24 cellular contexts compared by ENCODE assay signal in the genomic region with DNA sequence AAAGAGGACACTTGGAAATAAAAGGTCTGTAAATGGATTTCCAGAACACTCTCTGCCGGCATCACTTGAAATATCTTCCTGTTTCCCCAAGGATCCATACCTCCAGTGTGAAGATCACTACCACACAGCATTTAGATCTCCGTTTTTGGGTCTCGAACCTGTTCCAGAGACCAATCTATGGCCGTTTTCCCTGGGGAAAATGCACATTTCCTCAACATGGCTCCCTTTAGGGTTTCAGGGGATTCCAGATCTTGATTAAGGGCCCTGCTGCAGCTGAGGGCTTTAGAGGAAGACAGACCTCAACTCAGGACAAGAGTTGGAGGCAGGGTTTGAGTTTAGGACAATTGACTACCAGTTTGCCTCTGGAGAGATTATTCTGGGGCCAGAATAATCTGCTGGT. TPM values are rescaled to one million over a fixed set of nuclear protein-coding genes. Genes with fewer than 3 reads are reported as not detected.
DNase-seq lines count a peak whose midpoint lies in the region; ATAC-seq, FAIRE-seq and TF ChIP-seq lines count a peak whose summit lies in the region.
"Had no signal": no experiment of that assay in that cellular context is flagged by ENCODE, and none has a peak within 500 bp of the region (broad histone marks: within the 10 kb centered on the region; RNA-seq: fewer than 3 reads in every experiment).

No MANE protein-coding gene starts in this region.

- no peaks in the 10 kb centered on the region for H3K9me2 ChIP-seq in PC-9 (ENCODE audit: insufficient read depth)

- peaks cover 6% of the 10 kb centered on the region for H3K36me3 Mint-ChIP-seq in activated naive CD8-positive, alpha-beta T cell treated with anti-CD3 and anti-CD28 coated beads, Interleukin-2, amount 50 U/mL, for 24 hours (ENCODE audit: low read depth)
- no peaks in the 10 kb centered on the region for H3K36me3 Mint-ChIP-seq in activated naive CD8-positive, alpha-beta T cell treated with anti-CD3 and anti-CD28 coated beads for 36 hours

- H3K9me3 Mint-ChIP-seq in activated naive CD8-positive, alpha-beta T cell treated with anti-CD3 and anti-CD28 coated beads, Interleukin-2, amount 50 U/mL, for 24 hours: no peaks in the 10 kb centered on the region
- H3K9me3 Mint-ChIP-seq in activated naive CD8-positive, alpha-beta T cell treated with anti-CD3 and anti-CD28 coated beads for 36 hours: no peaks in the 10 kb centered on the region
- H3K9me3 Mint-ChIP-seq: activated CD8-positive, alpha-beta T cell treated with anti-CD3 and anti-CD28 coated beads for 36 hours; neural crest cell had no signal

- H3K4me1 ChIP-seq in PC-9 (replicated peaks; ENCODE audit: insufficient read depth): peaks cover 14% of the 10 kb centered on the region
- H3K4me1 ChIP-seq in left lung: peaks cover 15 to 54% of the 10 kb centered on the region in 2 donors
- peaks cover 0 to 54% (median 24%) of the 10 kb centered on the region in 4 donors for H3K4me1 ChIP-seq in stomach

- peaks cover 21% of the 10 kb centered on the region for H3K4me1 Mint-ChIP-seq in activated naive CD8-positive, alpha-beta T cell treated with anti-CD3 and anti-CD28 coated beads, Interleukin-2, amount 50 U/mL, for 24 hours
- H3K4me1 Mint-ChIP-seq in activated naive CD8-positive, alpha-beta T cell treated with anti-CD3 and anti-CD28 coated beads for 36 hours: peaks cover 13% of the 10 kb centered on the region
- H3K4me1 Mint-ChIP-seq: neural crest cell had no signal

- H3K4me2 ChIP-seq in PC-9: peak overlapping the region; percentile 72; the same call in 1 of the 2 replicates

- FAIRE-seq in RCC 7860 (lab: Jason Lieb, UNC): no peak
- FAIRE-seq: bronchial epithelial cell had no signal

- no peak overlapping the region for H3K4me3 ChIP-seq in PC-9
- H3K4me3 ChIP-seq in left lung: peak overlapping the region; percentile 62 to 73
- peak overlapping the region in 1 of 4 donors; percentile 67 for H3K4me3 ChIP-seq in stomach
- H3K4me3 ChIP-seq: HAP-1, mucosa of descending colon had no signal

- no peak overlapping the region for H3K4me3 Mint-ChIP-seq in activated naive CD8-positive, alpha-beta T cell treated with anti-CD3 and anti-CD28 coated beads, Interleukin-2, amount 50 U/mL, for 24 hours
- no peak overlapping the region for H3K4me3 Mint-ChIP-seq in activated naive CD8-positive, alpha-beta T cell treated with anti-CD3 and anti-CD28 coated beads for 36 hours
- H3K4me3 Mint-ChIP-seq: activated CD8-positive, alpha-beta T cell treated with anti-CD3 and anti-CD28 coated beads for 36 hours had no signal

- TF ChIP-seq POLR2A in stomach (IDR thresholded peaks at IDR 0.05): no peak

- 0 out of 2 replicates have a peak, but pooled peaks cover 4% of the 10 kb centered on the region for H3K36me3 ChIP-seq in PC-9 (ENCODE audit: low read depth)
- peaks cover 0 to 15% of the 10 kb centered on the region in 2 donors for H3K36me3 ChIP-seq in left lung
- no peaks in the 10 kb centered on the region for H3K36me3 ChIP-seq in stomach
- H3K36me3 ChIP-seq: HAP-1, transverse colon had no signal

- no peak overlapping the region for H2AFZ ChIP-seq in PC-9

- no peak for TF ChIP-seq CTCF in PC-9 (conservative IDR thresholded peaks at IDR 0.05)
- TF ChIP-seq CTCF in left lung (IDR thresholded peaks at IDR 0.05): no peak
- TF ChIP-seq CTCF in stomach (IDR thresholded peaks at IDR 0.05): no peak

- no peak for DNase-seq in activated naive CD8-positive, alpha-beta T cell treated with anti-CD3 and anti-CD28 coated beads, Interleukin-2, amount 50 U/mL, for 24 hours
- DNase-seq in activated naive CD8-positive, alpha-beta T cell treated with anti-CD3 and anti-CD28 coated beads for 36 hours: no peak
- DNase-seq in PC-9 (no peak), left lung (no peak), stomach (no peak), RCC 7860 (ENCODE audit: low spot score) (no peak), OCI-M1 (lab: John Stamatoyannopoulos, UW) (no peak), GM19240 (ENCODE audit: insufficient read length, low spot score) (no peak)
- DNase-seq: activated CD4-positive, CD25-positive, alpha-beta regulatory T cell; activated CD8-positive, alpha-beta T cell treated with anti-CD3 and anti-CD28 coated beads for 36 hours; amniotic stem cell; COR-L47; MM.1S; mucosa of descending colon; NCI-H1436; NCI-H2171; NCI-H524 treated with DMSO at 0.1 percent for 48 hours; stimulated activated CD4-positive, alpha-beta T cell treated with anti-CD3 and anti-CD28 coated beads, Interleukin-1b, Interleukin-23, amount 100 ng/mL, for 48 hours; stimulated activated naive CD4-positive, alpha-beta T cell; transverse colon had no signal

- BruUV-seq in PC-9 (replicated peaks; lab: Mats Ljungman, UMichigan): no TSS peak

- 75 to 85% (median 79%) methylated on average over 4 of the region's 4 CpGs for WGBS in stomach, 5 donors

- peaks cover 3% of the 10 kb centered on the region; the same call in 1 of the 2 replicates for H3F3A ChIP-seq in PC-9 (ENCODE audit: insufficient read depth, low read depth)

- peaks cover 20% of the 10 kb centered on the region for H3K27me3 Mint-ChIP-seq in activated naive CD8-positive, alpha-beta T cell treated with anti-CD3 and anti-CD28 coated beads, Interleukin-2, amount 50 U/mL, for 24 hours
- peaks cover 30% of the 10 kb centered on the region for H3K27me3 Mint-ChIP-seq in activated naive CD8-positive, alpha-beta T cell treated with anti-CD3 and anti-CD28 coated beads for 36 hours

- ATAC-seq in activated naive CD8-positive, alpha-beta T cell treated with anti-CD3 and anti-CD28 coated beads, Interleukin-2, amount 50 U/mL, for 24 hours: no peak
- ATAC-seq in left lung: no peak
- ATAC-seq: activated CD8-positive, alpha-beta T cell treated with anti-CD3 and anti-CD28 coated beads for 36 hours; mucosa of descending colon had no signal

- CTCF ChIA-PET in PC-9 (lab: Charles Lee): no interaction called here

- peaks cover 22% of the 10 kb centered on the region for H3K79me2 ChIP-seq in PC-9 (ENCODE audit: low read depth)

- H3K27ac Mint-ChIP-seq in activated naive CD8-positive, alpha-beta T cell treated with anti-CD3 and anti-CD28 coated beads, Interleukin-2, amount 50 U/mL, for 24 hours: peak overlapping the region; percentile 39
- H3K27ac Mint-ChIP-seq in activated naive CD8-positive, alpha-beta T cell treated with anti-CD3 and anti-CD28 coated beads for 36 hours: no peak overlapping the region
- H3K27ac Mint-ChIP-seq: activated CD8-positive, alpha-beta T cell treated with anti-CD3 and anti-CD28 coated beads for 36 hours had no signal

- no peak for TF ChIP-seq EP300 in stomach (IDR thresholded peaks at IDR 0.05)

- no peak overlapping the region for H3K27ac ChIP-seq in PC-9
- H3K27ac ChIP-seq in left lung: peak overlapping the region; percentile 86 to 92
- peak overlapping the region in 3 of 5 donors; percentile 25 to 78 (median 40) for H3K27ac ChIP-seq in stomach
- H3K27ac ChIP-seq: 22Rv1 had no signal

- intact Hi-C loops in PC-9 (cut with micrococcal nuclease; ENCODE audit: unreplicated experiment) (no loop called here), left lung (cut with DNase I) (no loop called here), stomach (cut with DNase I; ENCODE audit: low total_unique reads) (no loop called here)

- no peaks in the 10 kb centered on the region for H3K9me3 ChIP-seq in PC-9 (ENCODE audit: insufficient read depth, low read depth)
- no peaks in the 10 kb centered on the region for H3K9me3 ChIP-seq in left lung
- H3K9me3 ChIP-seq in stomach: no peaks in the 10 kb centered on the region
- H3K9me3 ChIP-seq: HAP-1, mucosa of descending colon, transverse colon had no signal

- H3K27me3 ChIP-seq in PC-9 (ENCODE audit: insufficient read depth, low read depth) (no peaks in the 10 kb centered on the region), left lung (peaks cover 0 to 8% of the 10 kb centered on the region in 2 donors), stomach (no peaks in the 10 kb centered on the region)
- H3K27me3 ChIP-seq: transverse colon had no signal

- H4K20me1 ChIP-seq in PC-9 (ENCODE audit: insufficient read depth): no peaks in the 10 kb centered on the region

- POLR2A ChIA-PET in PC-9 (lab: Charles Lee; ENCODE audit: unreplicated experiment): no interaction called here

RNA-seq across cellular contexts. Expression of a gene that starts 2.1 kb away (rescaled TPM):
- total RNA-seq in activated naive CD8-positive, alpha-beta T cell treated with anti-CD3 and anti-CD28 coated beads for 36 hours: 1 to 10 TPM; 4.3 to 4.9 TPM
- total RNA-seq in PC-9 (2021): 101 and 128 TPM in 2 replicates
- 1,000 to 10,000 TPM; 1,132 to 1,298 TPM for total RNA-seq in left lung
- total RNA-seq in stomach: 100 to 1,000 TPM; 173 to 386 (median 309) TPM
- polyA plus RNA-seq in stomach: 100 to 1,000 TPM in 2 of 3 donors, 10 to 100 TPM in 1; 79.3 to 193 (median 125) TPM

Comparison
In these comparisons a context has a peak if more than half of its experiments do, and no peak if none do; other contexts are left out.
1. RNA of a gene that starts 2.1 kb away (total RNA-seq): 1,132 to 1,298 TPM in left lung, 173 to 386 TPM in stomach and 101 to 128 TPM in PC-9; 4.3 to 4.9 TPM in activated naive CD8-positive, alpha-beta T cell treated with anti-CD3 and anti-CD28 coated beads for 36 hours; every median in the first group is over 10 times any median in the second.